8 cellular contexts compared by ENCODE assay signal in the genomic region with DNA sequence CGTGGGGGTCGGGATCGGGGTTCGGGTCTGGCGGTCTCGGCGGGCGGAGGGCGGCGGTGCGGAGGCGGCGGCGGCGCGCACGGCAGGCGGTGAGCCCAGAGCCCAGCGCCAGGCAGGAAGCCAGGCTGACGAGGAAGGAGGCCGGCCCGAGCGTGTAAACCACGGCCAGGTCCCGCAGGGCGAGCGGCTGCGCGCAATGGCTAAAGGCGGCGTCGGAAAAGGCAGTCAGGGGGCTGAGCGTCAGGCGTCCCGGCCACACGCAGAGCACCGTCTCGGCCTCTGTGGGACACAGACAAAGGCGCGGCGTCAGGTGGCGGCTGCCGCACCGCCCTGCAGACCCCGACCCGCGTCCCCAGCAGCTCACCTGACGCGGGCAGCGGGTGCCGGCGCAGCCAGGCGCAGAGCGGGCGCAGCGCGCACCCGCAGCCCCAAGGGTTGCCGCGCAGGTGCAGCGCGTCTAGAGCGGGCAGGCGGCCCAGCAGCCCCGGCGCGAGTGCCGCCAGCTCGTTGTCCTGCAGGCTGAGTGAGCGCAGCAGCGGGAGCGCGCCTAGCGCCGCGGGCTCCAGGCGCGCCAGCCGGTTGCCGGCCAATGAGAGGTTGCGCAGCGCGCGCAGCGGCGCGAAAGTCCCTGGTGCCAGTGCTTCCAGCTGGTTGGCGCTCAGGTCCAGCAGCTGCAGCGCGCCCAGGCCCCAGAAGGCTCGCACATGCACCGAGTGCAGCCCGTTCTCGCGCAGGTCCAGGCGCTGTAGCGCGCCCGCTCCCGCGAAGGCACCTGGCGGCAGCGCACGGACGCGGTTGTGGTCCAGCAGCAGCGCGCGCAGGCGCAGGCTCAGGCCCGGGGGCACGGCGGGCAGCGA. TPM values are rescaled to one million over a fixed set of nuclear protein-coding genes. Genes with fewer than 3 reads are reported as not detected.
DNase-seq lines count a peak whose midpoint lies in the region; ATAC-seq and TF ChIP-seq lines count a peak whose summit lies in the region.

No MANE protein-coding gene starts in this region.

- TF ChIP-seq CTCF in Peyer's patch (IDR thresholded peaks at IDR 0.05): peak in 1 of 6 experiments; percentile 15
- TF ChIP-seq CTCF in natural killer cell (IDR thresholded peaks at IDR 0.05): no peak

- peak; percentile 83 for DNase-seq in Daoy (ENCODE audit: low read depth)
- peak; percentile 85 for DNase-seq in HuH-7 (ENCODE audit: low spot score)
- DNase-seq in Peyer's patch: peak in 1 of 3 donors; percentile 74
- DNase-seq in effector memory CD4-positive, alpha-beta T cell: no peak
- DNase-seq in natural killer cell: no peak
- DNase-seq in inferior parietal cortex (ENCODE audit: extremely low spot score): no peak
- DNase-seq in Kasumi-1 (lab: John Stamatoyannopoulos, UW): no peak
- DNase-seq in SKM-1 treated with dmso at 0.1 percent for 144 hours (lab: John Stamatoyannopoulos, UW; ENCODE audit: unreplicated experiment): no peak

- TF ChIP-seq POLR2A in Peyer's patch (IDR thresholded peaks at IDR 0.05): no peak

- H3K27me3 ChIP-seq in Peyer's patch: peaks cover 0 to 65% of the 10 kb centered on the region in 2 donors
- peaks cover 71% of the 10 kb centered on the region for H3K27me3 ChIP-seq in effector memory CD4-positive, alpha-beta T cell (replicated peaks; ENCODE audit: control insufficient read depth, insufficient read depth, low read length, poor library complexity, severe bottlenecking)

- no peaks in the 10 kb centered on the region for H3K4me1 Mint-ChIP-seq in natural killer cell

- H3K9me3 ChIP-seq in Peyer's patch: peaks cover 0 to 3% (median 0%) of the 10 kb centered on the region in 4 donors
- H3K9me3 ChIP-seq in effector memory CD4-positive, alpha-beta T cell (ENCODE audit: control insufficient read depth, low read length): no peaks in the 10 kb centered on the region

- no peaks in the 10 kb centered on the region for H3K36me3 ChIP-seq in Peyer's patch
- H3K36me3 ChIP-seq in effector memory CD4-positive, alpha-beta T cell (ENCODE audit: control insufficient read depth, insufficient read depth, low read length): no peaks in the 10 kb centered on the region

- intact Hi-C loops in natural killer cell (cut with micrococcal nuclease): no loop called here

- H3K36me3 Mint-ChIP-seq in natural killer cell: no peaks in the 10 kb centered on the region

- H3K4me1 ChIP-seq in Peyer's patch: peaks cover 6 to 33% (median 18%) of the 10 kb centered on the region in 4 donors
- H3K4me1 ChIP-seq in effector memory CD4-positive, alpha-beta T cell (ENCODE audit: control insufficient read depth, insufficient read depth, low read length, poor library complexity, severe bottlenecking): peaks cover 19% of the 10 kb centered on the region

- H3K4me3 ChIP-seq in Peyer's patch: peak overlapping the region; percentile 8 to 58 (median 48)
- peak overlapping the region; percentile 37 for H3K4me3 ChIP-seq in effector memory CD4-positive, alpha-beta T cell (ENCODE audit: insufficient read depth, low read depth, low read length, poor library complexity, severe bottlenecking)

- no peak overlapping the region for H3K27ac Mint-ChIP-seq in natural killer cell

- H3K9me3 Mint-ChIP-seq in natural killer cell: no peaks in the 10 kb centered on the region

- ATAC-seq in natural killer cell: peak in 2 of 3 donors; percentile 46

- H3K27me3 Mint-ChIP-seq in natural killer cell (ENCODE audit: low read depth in 2 of 2): peaks cover 7 to 31% of the 10 kb centered on the region in 2 donors

- peak overlapping the region in 2 of 4 donors; percentile 14 to 35 for H3K27ac ChIP-seq in Peyer's patch
- H3K27ac ChIP-seq in effector memory CD4-positive, alpha-beta T cell (ENCODE audit: insufficient read depth, low read length, poor library complexity, severe bottlenecking): no peak overlapping the region

- peak overlapping the region; percentile 40 for H3K4me3 Mint-ChIP-seq in natural killer cell

RNA-seq across cellular contexts. Expression of a gene that starts 0.7 kb away (rescaled TPM):
- not detected in 2 replicates for total RNA-seq in Daoy (2014; rRNA removed; shearing (Covaris generic))
- total RNA-seq in Peyer's patch (10 to 100 TPM; 14.5 to 45.7 (median 34.1) TPM), natural killer cell (not detected)

RNA-seq across cellular contexts. Expression of a gene that starts 2.7 kb away (rescaled TPM):
- not detected in 2 replicates for total RNA-seq in Daoy (2014; rRNA removed; shearing (Covaris generic))
- total RNA-seq in Peyer's patch (not detected), natural killer cell (not detected)

RNA-seq across cellular contexts. Expression of a gene that starts 19.2 kb away (rescaled TPM):
- total RNA-seq in Daoy (2014; rRNA removed; shearing (Covaris generic)): 11.3 and 23.5 TPM in 2 replicates
- total RNA-seq in Peyer's patch (100 to 1,000 TPM in 2 of 4 donors, 10 to 100 TPM in 2; 37.7 to 118 (median 78.7) TPM), natural killer cell (100 to 1,000 TPM; 146 to 172 (median 171) TPM)

RNA-seq across cellular contexts. Expression of a gene that starts 19.3 kb away (rescaled TPM):
- total RNA-seq in Daoy (2014; rRNA removed; shearing (Covaris generic)): 169 and 188 TPM in 2 replicates
- 10 to 100 TPM; 58.6 to 82.0 (median 71.6) TPM for total RNA-seq in Peyer's patch
- 10 to 100 TPM; 45.1 to 53.5 (median 52.2) TPM for total RNA-seq in natural killer cell

RNA-seq across cellular contexts. Expression of a gene that starts 30.2 kb away (rescaled TPM):
- 0.06 TPM in 1 of 2 replicates, not detected in the other for total RNA-seq in Daoy (2014; rRNA removed; shearing (Covaris generic))
- total RNA-seq in Peyer's patch: not detected
- total RNA-seq in natural killer cell: not detected

Comparison
In these comparisons a context has a peak if more than half of its experiments do, and no peak if none do; other contexts are left out.
1. DNase-seq: peak in Daoy (single experiment) and HuH-7 (single experiment); none in effector memory CD4-positive, alpha-beta T cell (0 of 3), natural killer cell (single experiment), inferior parietal cortex (single experiment), Kasumi-1 (0 of 2) and SKM-1 treated with dmso at 0.1 percent for 144 hours (single experiment).
2. RNA of a gene that starts 0.7 kb away (total RNA-seq): 14.5 to 45.7 TPM in Peyer's patch; not detected in Daoy and not detected in natural killer cell; every median in the first group is over 10 times any median in the second.